Comparison of ENCODE assay signal across 7 cellular contexts in the genomic region with DNA sequence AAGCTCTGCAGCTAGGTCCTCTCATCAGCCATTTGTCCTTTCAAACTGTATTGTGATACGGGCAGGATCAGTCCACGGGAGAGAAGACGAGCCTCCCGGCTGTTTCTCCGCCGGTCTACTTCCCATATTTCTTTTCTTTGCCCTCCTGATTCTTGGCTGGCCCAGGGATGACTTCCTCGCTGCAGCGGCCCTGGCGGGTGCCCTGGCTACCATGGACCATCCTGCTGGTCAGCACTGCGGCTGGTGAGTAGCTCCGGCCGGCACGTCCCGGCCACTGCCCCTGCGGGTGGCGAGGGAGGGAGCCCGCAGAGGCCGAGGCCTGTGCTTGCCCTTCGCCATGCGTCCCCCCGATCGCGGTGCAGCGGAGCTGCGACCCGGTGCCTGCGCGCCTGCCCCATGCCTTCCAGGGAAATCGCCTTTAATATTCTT. TPM values are rescaled to one million over a fixed set of nuclear protein-coding genes. Genes with fewer than 3 reads are reported as not detected.
DNase-seq lines count a peak whose midpoint lies in the region; ATAC-seq and TF ChIP-seq lines count a peak whose summit lies in the region.

No MANE protein-coding gene starts in this region.

- 0 out of 2 replicates have a peak, but pooled peaks cover 3% of the 10 kb centered on the region for H3F3A ChIP-seq in Loucy (ENCODE audit: low read depth)

- H2AFZ ChIP-seq in Loucy (ENCODE audit: low read length) (peak overlapping the region; percentile 97), neuron (ENCODE audit: low read depth, low read length) (no peak overlapping the region)

- no peak for ATAC-seq in HG02642 (IDR thresholded peaks at IDR 0.05; ENCODE audit: poor library complexity, unreplicated experiment)

- H3K9me3 ChIP-seq in Loucy (ENCODE audit: insufficient read depth, low read depth, low read length) (no peaks in the 10 kb centered on the region), neuron (ENCODE audit: low read length) (peaks cover 2% of the 10 kb centered on the region)

- peaks cover 8% of the 10 kb centered on the region for H3K27me3 Mint-ChIP-seq in activated T-helper 2 cell treated with anti-CD3 and anti-CD28 coated beads, Interferon-gamma antibody, Interleukin-2, Interleukin-4, amounts not matched to agents 10 μg/mL and 5 μg/mL and 100 μg/mL, durations not matched to agents 14 hours and 24 hours and 36 hours (ENCODE audit: low read depth)

- H3K4me3 Mint-ChIP-seq in activated T-helper 2 cell treated with anti-CD3 and anti-CD28 coated beads, Interferon-gamma antibody, Interleukin-2, Interleukin-4, amounts not matched to agents 10 μg/mL and 5 μg/mL and 100 μg/mL, durations not matched to agents 14 hours and 24 hours and 36 hours (ENCODE audit: low read depth): peak overlapping the region; percentile 96

- H3K9ac ChIP-seq in Loucy (ENCODE audit: low read depth, low read length, poor library complexity, severe bottlenecking): peak overlapping the region; percentile 81

- H3K4me1 Mint-ChIP-seq in activated T-helper 2 cell treated with anti-CD3 and anti-CD28 coated beads, Interferon-gamma antibody, Interleukin-2, Interleukin-4, amounts not matched to agents 10 μg/mL and 5 μg/mL and 100 μg/mL, durations not matched to agents 14 hours and 24 hours and 36 hours (ENCODE audit: low read depth): peaks cover 30% of the 10 kb centered on the region

- H3K4me2 ChIP-seq in Loucy (ENCODE audit: low read depth, low read length, poor library complexity, severe bottlenecking): peak overlapping the region; percentile 79

- no peaks in the 10 kb centered on the region for H3K27me3 ChIP-seq in Loucy (ENCODE audit: insufficient read depth, low read length, poor library complexity, severe bottlenecking)
- H3K27me3 ChIP-seq in neuron (ENCODE audit: insufficient read depth, low read length): no peaks in the 10 kb centered on the region

- H4K20me1 ChIP-seq in Loucy (ENCODE audit: insufficient read depth, low read length, poor library complexity, severe bottlenecking): peaks cover 37% of the 10 kb centered on the region

- peak overlapping the region; percentile 99 for H3K4me3 ChIP-seq in Loucy (ENCODE audit: low read length, poor library complexity, severe bottlenecking)
- H3K4me3 ChIP-seq in neuron (ENCODE audit: low read length): peak overlapping the region; percentile 84

- peak overlapping the region; percentile 61 for H3K27ac Mint-ChIP-seq in activated T-helper 2 cell treated with anti-CD3 and anti-CD28 coated beads, Interferon-gamma antibody, Interleukin-2, Interleukin-4, amounts not matched to agents 10 μg/mL and 5 μg/mL and 100 μg/mL, durations not matched to agents 14 hours and 24 hours and 36 hours

- H3K79me2 ChIP-seq in Loucy (ENCODE audit: insufficient read depth, low read length): peaks cover 69% of the 10 kb centered on the region

- intact Hi-C loops in activated T-helper 2 cell treated with anti-CD3 and anti-CD28 coated beads, Interferon-gamma antibody, Interleukin-2, Interleukin-4, amounts not matched to agents 10 μg/mL and 5 μg/mL and 100 μg/mL, durations not matched to agents 14 hours and 24 hours and 36 hours (cut with micrococcal nuclease): loop anchor here (2.0 to 10.0 kb wide), 6 partner anchors 70 to 597 kb away; partner anchors contain the start of genes ALS2, FAM117B and FZD7

- no peaks in the 10 kb centered on the region for H3K9me3 Mint-ChIP-seq in activated T-helper 2 cell treated with anti-CD3 and anti-CD28 coated beads, Interferon-gamma antibody, Interleukin-2, Interleukin-4, amounts not matched to agents 10 μg/mL and 5 μg/mL and 100 μg/mL, durations not matched to agents 14 hours and 24 hours and 36 hours

- DNase-seq in GF-D8 (lab: John Stamatoyannopoulos, UW) (peak; percentile 20), foreskin melanocyte (peak; percentile 21), AML-193 (lab: John Stamatoyannopoulos, UW) (no peak)
- no peak for DNase-seq in activated T-helper 2 cell treated with anti-CD3 and anti-CD28 coated beads, Interferon-gamma antibody, Interleukin-2, Interleukin-4, amounts not matched to agents 10 μg/mL and 5 μg/mL and 100 μg/mL, durations not matched to agents 14 hours and 24 hours and 36 hours (ENCODE audit: low spot score)

- H3K36me3 ChIP-seq in Loucy (ENCODE audit: insufficient read depth, low read length): no peaks in the 10 kb centered on the region
- H3K36me3 ChIP-seq in neuron (ENCODE audit: insufficient read depth, low read length): no peaks in the 10 kb centered on the region

- no peaks in the 10 kb centered on the region for H3K9me2 ChIP-seq in Loucy (replicated peaks; ENCODE audit: low read depth, low read length)

- peaks cover 5% of the 10 kb centered on the region for H3K36me3 Mint-ChIP-seq in activated T-helper 2 cell treated with anti-CD3 and anti-CD28 coated beads, Interferon-gamma antibody, Interleukin-2, Interleukin-4, amounts not matched to agents 10 μg/mL and 5 μg/mL and 100 μg/mL, durations not matched to agents 14 hours and 24 hours and 36 hours (ENCODE audit: low read depth)

- H3K4me1 ChIP-seq in Loucy (ENCODE audit: insufficient read depth, low read length, poor library complexity, severe bottlenecking): peaks cover 31% of the 10 kb centered on the region
- H3K4me1 ChIP-seq in neuron (ENCODE audit: insufficient read depth, low read length): peaks cover 7% of the 10 kb centered on the region

- no peak for TF ChIP-seq CTCF in Loucy (conservative IDR thresholded peaks at IDR 0.05; ENCODE audit: low read length)

RNA-seq across cellular contexts. Expression of gene BMPR2, which starts 1.2 kb away (rescaled TPM):
- total RNA-seq in activated T-helper 2 cell treated with anti-CD3 and anti-CD28 coated beads, Interferon-gamma antibody, Interleukin-2, Interleukin-4, amounts not matched to agents 10 μg/mL and 5 μg/mL and 100 μg/mL, durations not matched to agents 14 hours and 24 hours and 36 hours: 10.0 and 11.3 TPM in 2 replicates

Comparison
In these comparisons a context has a peak if more than half of its experiments do, and no peak if none do; other contexts are left out.
1. DNase-seq: peak in GF-D8 (single experiment) and foreskin melanocyte (single experiment); none in activated T-helper 2 cell treated with anti-CD3 and anti-CD28 coated beads, Interferon-gamma antibody, Interleukin-2, Interleukin-4, amounts not matched to agents 10 μg/mL and 5 μg/mL and 100 μg/mL, durations not matched to agents 14 hours and 24 hours and 36 hours (single experiment) and AML-193 (0 of 2).